8 cellular contexts compared by ENCODE assay signal in genomic region chr10:119595715-119596515, GRCh38. TPM values are rescaled to one million over a fixed set of nuclear protein-coding genes. Genes with fewer than 3 reads are reported as not detected.
DNase-seq lines count a peak whose midpoint lies in the region; ATAC-seq, FAIRE-seq and TF ChIP-seq lines count a peak whose summit lies in the region.

No MANE protein-coding gene starts in this region.

- FAIRE-seq in endothelial cell of umbilical vein (lab: Jason Lieb, UNC) = no peak

- H3K4me3 ChIP-seq in endothelial cell of umbilical vein (replicated peaks in 1 of 3; ENCODE audit: insufficient read depth in 1 of 3, low read depth in 1 of 3, low read length in 3 of 3) (peak overlapping the region; percentile 85 to 97 (median 97)), muscle layer of colon (ENCODE audit: low read depth in 1 of 2, low read length in 2 of 2) (peak overlapping the region; percentile 89 to 94)

- no peak for TF ChIP-seq POLR2A in endothelial cell of umbilical vein (IDR thresholded peaks at IDR 0.05; ENCODE audit: low read depth, low read length)

- dilution Hi-C loops in endothelial cell of umbilical vein (cut with MboI; ENCODE audit: extremely low pct_ligation_motif_present, low sequenced_read_pairs) = no loop called here

- CTCF ChIA-PET in endothelial cell of umbilical vein (lab: Charles Lee) = interaction anchor here (0.8 to 0.9 kb wide), 4 partner anchors 11 to 875 kb away, joined by 3 to 4 read pairs (median 4); partner anchors contain the start of gene BAG3

- TF ChIP-seq CTCF in endothelial cell of umbilical vein (IDR thresholded peaks at IDR 0.05; ENCODE audit: extremely low read depth in 1 of 2, insufficient read depth in 1 of 2, low read depth in 1 of 2, low read length in 2 of 2) = no peak

- DNase-seq in COLO668 (lab: John Stamatoyannopoulos, UW; ENCODE audit: unreplicated experiment) (peak; percentile 33), NAMALWA (ENCODE audit: low spot score) (peak; percentile 63), endothelial cell of umbilical vein (ENCODE audit: low read depth, low spot score) (peak; percentile 50), NCI-H1694 (lab: John Stamatoyannopoulos, UW) (no peak)
- DNase-seq in activated CD8-positive, alpha-beta memory T cell treated with anti-CD3 and anti-CD28 coated beads, Interleukin-2, amount 50 U/mL, for 4 hours = peak; percentile 72
- DNase-seq in stimulated activated CD8-positive, alpha-beta memory T cell treated with anti-CD3 and anti-CD28 coated beads, Interleukin-7, amount 100 ng/mL, for 4 hours (ENCODE audit: low read depth in 2 of 2) = peak; percentile 54 to 62

- H3K4me1 ChIP-seq in endothelial cell of umbilical vein (ENCODE audit: control insufficient read depth, extremely low read depth, insufficient read depth, low read length) (peaks cover 43% of the 10 kb centered on the region), muscle layer of colon (ENCODE audit: insufficient read depth, low read length) (peaks cover 45% of the 10 kb centered on the region)

- no peaks in the 10 kb centered on the region for H3K27me3 ChIP-seq in endothelial cell of umbilical vein (ENCODE audit: control insufficient read depth in 2 of 2, insufficient read depth in 2 of 2, low read length in 2 of 2)
- no peaks in the 10 kb centered on the region for H3K27me3 ChIP-seq in muscle layer of colon (ENCODE audit: control insufficient read depth in 1 of 2, insufficient read depth in 2 of 2, low read length in 2 of 2)

- no peaks in the 10 kb centered on the region for H3K9me1 ChIP-seq in endothelial cell of umbilical vein (replicated peaks; ENCODE audit: control insufficient read depth, extremely low read depth, insufficient read depth, low read length)

- peaks cover 12% of the 10 kb centered on the region for H4K20me1 ChIP-seq in endothelial cell of umbilical vein (replicated peaks; ENCODE audit: control insufficient read depth, extremely low read depth, insufficient read depth, low read length)

- POLR2A ChIA-PET in endothelial cell of umbilical vein (lab: Charles Lee) = no interaction called here

- intact Hi-C loops in endothelial cell of umbilical vein (cut with micrococcal nuclease) = loop anchor here (1.0 to 5.0 kb wide), 4 partner anchors 62 to 429 kb away; partner anchors contain the start of genes INPP5F and SFXN4

- H3K36me3 ChIP-seq in endothelial cell of umbilical vein (ENCODE audit: control insufficient read depth in 2 of 2, extremely low read depth in 1 of 2, insufficient read depth in 2 of 2, low read length in 2 of 2) (peaks cover 0 to 5% of the 10 kb centered on the region in 2 experiments), muscle layer of colon (ENCODE audit: insufficient read depth, low read length) (no peaks in the 10 kb centered on the region)

- peak; percentile 4 for ATAC-seq in GM21619 (IDR thresholded peaks at IDR 0.05; ENCODE audit: unreplicated experiment)

- H3K27ac ChIP-seq in endothelial cell of umbilical vein (ENCODE audit: insufficient read depth, low read depth, low read length) (peak overlapping the region; percentile 56), muscle layer of colon (ENCODE audit: low read depth, low read length) (peak overlapping the region; percentile 87)

- peak overlapping the region; percentile 78 for H3K9ac ChIP-seq in endothelial cell of umbilical vein (replicated peaks; ENCODE audit: extremely low read depth, insufficient read depth, low read length)
- peak overlapping the region; percentile 67 for H3K9ac ChIP-seq in muscle layer of colon (ENCODE audit: low read length)

- H2AFZ ChIP-seq in endothelial cell of umbilical vein (ENCODE audit: low read depth, low read length) = peak overlapping the region; percentile 58

- peak overlapping the region; percentile 100 for H3K4me2 ChIP-seq in endothelial cell of umbilical vein (ENCODE audit: insufficient read depth, low read length)

- H3K9me3 ChIP-seq in endothelial cell of umbilical vein (replicated peaks; ENCODE audit: control insufficient read depth, insufficient read depth, low read length) (no peaks in the 10 kb centered on the region), muscle layer of colon (ENCODE audit: low read length) (no peaks in the 10 kb centered on the region)

- no TSS peak for BruUV-seq in endothelial cell of umbilical vein (replicated peaks; lab: Mats Ljungman, UMichigan)

- H3K79me2 ChIP-seq in endothelial cell of umbilical vein (ENCODE audit: control insufficient read depth, insufficient read depth, low read length) = peaks cover 54% of the 10 kb centered on the region

TF ChIP-seq in endothelial cell of umbilical vein, 7 proteins besides CTCF, POLR2A, EP300 and RAD21:
- TF ChIP-seq MAX (IDR thresholded peaks at IDR 0.05; ENCODE audit: insufficient read depth, insufficient read length) (peak; percentile 20), POLR2AphosphoS5 (IDR thresholded peaks at IDR 0.05; ENCODE audit: insufficient read depth, low read depth, low read length) (no peak), JUN (IDR thresholded peaks at IDR 0.05; ENCODE audit: borderline replicate concordance, insufficient read depth, insufficient read length, low read depth) (no peak)

RNA-seq across cellular contexts. Expression of gene TIAL1, which starts 0.8 kb away (rescaled TPM):
- 150 and 154 TPM in 2 replicates for total RNA-seq in endothelial cell of umbilical vein
- polyA plus RNA-seq in endothelial cell of umbilical vein = 45.4 and 57.7 TPM in 2 replicates
- 49.7 and 56.0 TPM in 2 replicates for polyA plus RNA-seq in endothelial cell of umbilical vein (2011; cell fraction: cytosol; rRNA removed)
- 316 and 423 TPM in 2 replicates for polyA plus RNA-seq in endothelial cell of umbilical vein (2011; cell fraction: nucleus; rRNA removed)
- 110 and 129 TPM in 2 replicates for polyA plus RNA-seq in endothelial cell of umbilical vein (2012)
- 63.3 and 70.9 TPM in 2 replicates for polyA minus RNA-seq in endothelial cell of umbilical vein
- polyA minus RNA-seq in endothelial cell of umbilical vein (2011; cell fraction: cytosol; rRNA and poly(A)+ RNA removed) = 42.9 TPM
- 70.5 and 125 TPM in 2 replicates for polyA minus RNA-seq in endothelial cell of umbilical vein (2011; cell fraction: nucleus; rRNA and poly(A)+ RNA removed)

RNA-seq across cellular contexts. Expression of gene RGS10, which starts 53.4 kb away (rescaled TPM):
- total RNA-seq in endothelial cell of umbilical vein = 21.8 and 22.4 TPM in 2 replicates
- polyA plus RNA-seq in endothelial cell of umbilical vein = 5.4 and 7.8 TPM in 2 replicates
- polyA plus RNA-seq in endothelial cell of umbilical vein (2011; cell fraction: cytosol; rRNA removed) = 19.1 and 23.1 TPM in 2 replicates
- 4.7 and 6.9 TPM in 2 replicates for polyA plus RNA-seq in endothelial cell of umbilical vein (2011; cell fraction: nucleus; rRNA removed)
- polyA plus RNA-seq in endothelial cell of umbilical vein (2012) = 63.3 and 70.5 TPM in 2 replicates
- polyA minus RNA-seq in endothelial cell of umbilical vein = 4.8 and 7.4 TPM in 2 replicates
- 3.0 TPM for polyA minus RNA-seq in endothelial cell of umbilical vein (2011; cell fraction: cytosol; rRNA and poly(A)+ RNA removed)
- polyA minus RNA-seq in endothelial cell of umbilical vein (2011; cell fraction: nucleus; rRNA and poly(A)+ RNA removed) = 1.0 TPM in 1 of 2 replicates, not detected in the other

RNA-seq across cellular contexts. Expression of gene BAG3, which starts 55.3 kb away (rescaled TPM):
- 65.4 and 66.7 TPM in 2 replicates for total RNA-seq in endothelial cell of umbilical vein
- polyA plus RNA-seq in endothelial cell of umbilical vein = 22.3 and 25.2 TPM in 2 replicates
- 23.7 and 25.2 TPM in 2 replicates for polyA plus RNA-seq in endothelial cell of umbilical vein (2011; cell fraction: cytosol; rRNA removed)
- 17.6 and 19.2 TPM in 2 replicates for polyA plus RNA-seq in endothelial cell of umbilical vein (2011; cell fraction: nucleus; rRNA removed)
- 73.5 and 76.5 TPM in 2 replicates for polyA plus RNA-seq in endothelial cell of umbilical vein (2012)
- 7.7 and 9.1 TPM in 2 replicates for polyA minus RNA-seq in endothelial cell of umbilical vein
- 8.4 TPM for polyA minus RNA-seq in endothelial cell of umbilical vein (2011; cell fraction: cytosol; rRNA and poly(A)+ RNA removed)
- polyA minus RNA-seq in endothelial cell of umbilical vein (2011; cell fraction: nucleus; rRNA and poly(A)+ RNA removed) = 7.2 and 11.8 TPM in 2 replicates
